ENCODE assay signal across 17 cellular contexts in genomic region chr2:121731366-121731765, GRCh38.
"Had no signal": no experiment of that assay in that cellular context is flagged by ENCODE, and none has a peak within 500 bp of the region (broad histone marks: within the 10 kb centered on the region; RNA-seq: fewer than 3 reads in every experiment).

No MANE protein-coding gene starts in this region.

- ATAC-seq: activated CD4-positive, CD25-positive, alpha-beta regulatory T cell treated with anti-CD3 and anti-CD28 coated beads, Interleukin-2, amount 50 U/mL, for 24 hours; esophagus mucosa; natural killer cell had no signal

- H3K27ac ChIP-seq: cardiac muscle cell, dorsolateral prefrontal cortex, left ventricle myocardium inferior, SJSA1, suprapubic skin had no signal

- H3K4me3 ChIP-seq: cardiac muscle cell, dorsolateral prefrontal cortex, left ventricle myocardium inferior, SJSA1, suprapubic skin had no signal

- H3K27me3 Mint-ChIP-seq: memory B cell, type B pancreatic cell had no signal

- H3K9me3 ChIP-seq: left ventricle myocardium inferior, SJSA1, suprapubic skin had no signal

- H3K27me3 ChIP-seq: cardiac muscle cell, dorsolateral prefrontal cortex, SJSA1, suprapubic skin had no signal

- DNase-seq: activated CD4-positive, alpha-beta T cell treated with anti-CD3 and anti-CD28 coated beads, Interleukin-2, amount 50 U/mL, for 4 hours; dorsolateral prefrontal cortex; hippocampal formation; kidney; left ventricle myocardium inferior; natural killer cell; posterior cingulate gyrus; stimulated activated CD4-positive, alpha-beta T cell treated with anti-CD3 and anti-CD28 coated beads, Interleukin-2, amount 100 ng/mL, for 48 hours; stimulated activated naive CD4-positive, alpha-beta T cell treated with Interleukin-2 at 50 U/mL for 16 hours had no signal

- H3K27ac Mint-ChIP-seq: activated T-helper 2 cell treated with anti-CD3 and anti-CD28 coated beads, Interferon-gamma antibody, Interleukin-2, Interleukin-4, amounts not matched to agents 10 μg/mL and 5 μg/mL and 100 μg/mL, durations not matched to agents 14 hours and 24 hours and 36 hours; memory B cell; type B pancreatic cell had no signal

- H3K4me3 Mint-ChIP-seq: memory B cell, natural killer cell, type B pancreatic cell had no signal

- H3K9me3 Mint-ChIP-seq: activated T-helper 2 cell treated with anti-CD3 and anti-CD28 coated beads, Interferon-gamma antibody, Interleukin-2, Interleukin-4, amounts not matched to agents 10 μg/mL and 5 μg/mL and 100 μg/mL, durations not matched to agents 14 hours and 24 hours and 36 hours; memory B cell; natural killer cell; type B pancreatic cell had no signal
